Comparison of ENCODE assay signal across 15 cellular contexts in genomic region chr6:161021978-161022743, GRCh38.
"Had no signal": no experiment of that assay in that cellular context is flagged by ENCODE, and none has a peak within 500 bp of the region (broad histone marks: within the 10 kb centered on the region; RNA-seq: fewer than 3 reads in every experiment).

No MANE protein-coding gene starts in this region.

- DNase-seq: dorsolateral prefrontal cortex; effector memory CD4-positive, alpha-beta T cell; gastrocnemius medialis; immature natural killer cell; mucosa of descending colon; naive thymus-derived CD8-positive, alpha-beta T cell; posterior cingulate gyrus; sigmoid colon; stimulated activated CD4-positive, alpha-beta T cell treated with anti-CD3 and anti-CD28 coated beads, Interleukin-2, amount 100 ng/mL, for 48 hours; stimulated activated naive CD4-positive, alpha-beta T cell treated with Interleukin-2 at 50 U/mL for 16 hours; trophoblast cell had no signal

- H3K4me3 Mint-ChIP-seq: immature natural killer cell, neural crest cell had no signal

- H3K36me3 ChIP-seq: gastrocnemius medialis, sigmoid colon had no signal

- H3K4me3 ChIP-seq: coronary artery, dorsolateral prefrontal cortex, gastrocnemius medialis, mucosa of descending colon, sigmoid colon, skin epidermis had no signal

- H3K9me3 Mint-ChIP-seq: immature natural killer cell; naive thymus-derived CD8-positive, alpha-beta T cell had no signal

- H3K27ac Mint-ChIP-seq: immature natural killer cell had no signal

- H3K27ac ChIP-seq: coronary artery, dorsolateral prefrontal cortex, gastrocnemius medialis, sigmoid colon, skin epidermis had no signal

- H3K27me3 Mint-ChIP-seq: naive thymus-derived CD8-positive, alpha-beta T cell had no signal

- ATAC-seq: esophagus mucosa; gastrocnemius medialis; mucosa of descending colon; naive thymus-derived CD8-positive, alpha-beta T cell had no signal

- H3K27me3 ChIP-seq: dorsolateral prefrontal cortex, gastrocnemius medialis, sigmoid colon had no signal

- H3K9me3 ChIP-seq: gastrocnemius medialis, mucosa of descending colon, sigmoid colon had no signal
